ENCODE assay signal across 29 cellular contexts in the genomic region with DNA sequence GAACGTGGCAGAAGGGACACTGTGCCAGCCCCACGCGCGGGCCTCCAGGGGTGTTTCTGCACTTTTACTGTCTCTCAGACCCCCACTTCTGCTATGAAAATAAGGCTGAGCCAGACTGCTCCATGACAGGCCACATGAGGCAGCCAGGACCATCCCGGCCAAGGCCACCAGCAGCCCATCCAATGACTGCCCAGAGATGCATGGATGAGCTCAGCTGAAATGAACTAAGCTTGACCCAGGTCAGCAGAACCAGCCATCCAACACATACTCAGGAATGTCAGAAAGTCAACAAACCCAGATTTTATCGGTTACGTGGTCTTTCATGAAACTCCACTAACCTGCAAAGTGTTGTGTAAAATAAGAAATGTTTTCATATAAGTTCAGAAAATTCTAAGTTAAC. TPM values are rescaled to one million over a fixed set of nuclear protein-coding genes. Genes with fewer than 3 reads are reported as not detected.
A peak's percentile ranks its signal among the peaks of the same experiment; 100 is the strongest.
DNase-seq lines count a peak whose midpoint lies in the region; ATAC-seq, FAIRE-seq and TF ChIP-seq lines count a peak whose summit lies in the region.
"Had no signal": no experiment of that assay in that cellular context is flagged by ENCODE, and none has a peak within 500 bp of the region (broad histone marks: within the 10 kb centered on the region; RNA-seq: fewer than 3 reads in every experiment).

No MANE protein-coding gene starts in this region.

- peaks cover 23% of the 10 kb centered on the region for H3K27me3 Mint-ChIP-seq in astrocyte (ENCODE audit: low read depth, unreplicated experiment)

- H3K4me2 ChIP-seq in astrocyte (ENCODE audit: low read length), result no peak overlapping the region

- H3K79me2 ChIP-seq in astrocyte (ENCODE audit: insufficient read depth, low read length), result no peaks in the 10 kb centered on the region

- no peaks in the 10 kb centered on the region for H3K36me3 ChIP-seq in astrocyte (ENCODE audit: insufficient read depth, low read length)
- H3K36me3 ChIP-seq: SJSA1 had no signal

- H3K27ac ChIP-seq in astrocyte (ENCODE audit: low read depth, low read length), result no peak overlapping the region
- H3K27ac ChIP-seq: 22Rv1, SJSA1 had no signal

- peaks cover 4% of the 10 kb centered on the region for H3K9me3 ChIP-seq in astrocyte (ENCODE audit: insufficient read depth, low read depth, low read length)
- H3K9me3 ChIP-seq: SJSA1 had no signal

- no peaks in the 10 kb centered on the region for H3K4me1 ChIP-seq in astrocyte (ENCODE audit: insufficient read depth, low read length)
- H3K4me1 ChIP-seq: SJSA1 had no signal

- no peak overlapping the region for H3K9ac ChIP-seq in astrocyte (ENCODE audit: low read length)

- H2AFZ ChIP-seq in astrocyte (ENCODE audit: low read depth, low read length), result no peak overlapping the region

- no peak for FAIRE-seq in astrocyte (lab: Jason Lieb, UNC)
- FAIRE-seq: GM19239 had no signal

- no peaks in the 10 kb centered on the region for H4K20me1 ChIP-seq in astrocyte (ENCODE audit: insufficient read depth, low read length)

- H3K9me3 Mint-ChIP-seq in astrocyte (ENCODE audit: unreplicated experiment), result peaks cover 23% of the 10 kb centered on the region

- H3K4me3 Mint-ChIP-seq in astrocyte (ENCODE audit: unreplicated experiment), result no peak overlapping the region
- H3K4me3 Mint-ChIP-seq: CD8-positive, alpha-beta T cell had no signal

- H3K4me3 ChIP-seq in astrocyte (ENCODE audit: insufficient read depth, low read depth, low read length), result no peak overlapping the region
- H3K4me3 ChIP-seq: SJSA1 had no signal

- no peaks in the 10 kb centered on the region for H3K4me1 Mint-ChIP-seq in astrocyte (ENCODE audit: low read depth, unreplicated experiment)

- intact Hi-C loops in left ventricle myocardium superior (cut with micrococcal nuclease), result no loop called here

- no peak for TF ChIP-seq CTCF in astrocyte (IDR thresholded peaks at IDR 0.05; ENCODE audit: insufficient read depth, low read depth, low read length)

- no peaks in the 10 kb centered on the region for H3K36me3 Mint-ChIP-seq in astrocyte (ENCODE audit: low read depth, unreplicated experiment)
- H3K36me3 Mint-ChIP-seq: CD8-positive, alpha-beta T cell had no signal

- DNase-seq in SIG-M5 treated with dmso at 0.1 percent for 504 hours (lab: John Stamatoyannopoulos, UW; ENCODE audit: unreplicated experiment) (peak; percentile 12), SIG-M5 (lab: John Stamatoyannopoulos, UW) (no peak), astrocyte (ENCODE audit: low read depth) (peak; percentile 37), kidney tubule cell (ENCODE audit: low spot score) (peak; percentile 82), left ventricle myocardium superior (no peak), NCI-H524 (lab: John Stamatoyannopoulos, UW) (no peak)
- DNase-seq in activated CD4-positive, alpha-beta T cell treated with anti-CD3 and anti-CD28 coated beads for 4 hours, result no peak
- DNase-seq: AML-193; C1 segment of cervical spinal cord; Calu3; CD8-positive, alpha-beta T cell; DMS153; GDM1; GOT3; HCEC 1CT; Kasumi-1; MM.1S; NCI-H1048; NCI-H1417 treated with DMSO at 0.1 percent for 48 hours; NCI-H187 treated with DMSO at 0.1 percent for 48 hours; NCI-H226; NCI-H510A treated with DMSO at 0.1 percent for 48 hours; NCI-H774; NK-92 treated with Interleukin-12 subunit alpha and Interleukin-12 subunit beta, amount 100 ng/mL, for 24 hours had no signal

- peaks cover 4% of the 10 kb centered on the region for H3K27me3 ChIP-seq in astrocyte (ENCODE audit: insufficient read depth, low read length)
- H3K27me3 ChIP-seq: SJSA1 had no signal

- H3K27ac Mint-ChIP-seq in astrocyte (ENCODE audit: unreplicated experiment), result no peak overlapping the region
- H3K27ac Mint-ChIP-seq: CD8-positive, alpha-beta T cell had no signal

- ATAC-seq in left ventricle myocardium superior, result no peak
- no peak for ATAC-seq in GM18517 (IDR thresholded peaks at IDR 0.05; ENCODE audit: unreplicated experiment)
- ATAC-seq: CD8-positive, alpha-beta T cell; Panc1 had no signal

RNA-seq across cellular contexts. Expression of a gene that starts 51.2 kb away (rescaled TPM):
- not detected in 2 replicates for total RNA-seq in astrocyte
- total RNA-seq in left ventricle myocardium superior, result not detected
- total RNA-seq: CD8-positive, alpha-beta T cell; SJSA1 had no signal

Comparison
In these comparisons a context has a peak if more than half of its experiments do, and no peak if none do; other contexts are left out.
1. DNase-seq: peak in SIG-M5 treated with dmso at 0.1 percent for 504 hours (single experiment), astrocyte (single experiment) and kidney tubule cell (single experiment); none in SIG-M5 (single experiment), left ventricle myocardium superior (single experiment), activated CD4-positive, alpha-beta T cell treated with anti-CD3 and anti-CD28 coated beads for 4 hours (0 of 2) and NCI-H524 (0 of 2).